ENCODE assay signal across 18 cellular contexts in genomic region chr17:66337866-66338472, GRCh38. TPM values are rescaled to one million over a fixed set of nuclear protein-coding genes. Genes with fewer than 3 reads are reported as not detected.
DNase-seq lines count a peak whose midpoint lies in the region; ATAC-seq, FAIRE-seq and TF ChIP-seq lines count a peak whose summit lies in the region.
"Had no signal": no experiment of that assay in that cellular context is flagged by ENCODE, and none has a peak within 500 bp of the region (broad histone marks: within the 10 kb centered on the region; RNA-seq: fewer than 3 reads in every experiment).

No MANE protein-coding gene starts in this region.

- no peak overlapping the region for H2AFZ ChIP-seq in mammary epithelial cell (ENCODE audit: low read depth, low read length)

- WGBS in heart left ventricle, 4 donors = 64 to 84% (median 77%) methylated on average over 6 of the region's 6 CpGs
- WGBS in aorta, 2 donors = 16 to 17% methylated on average over 6 of the region's 6 CpGs
- 74% methylated on average over 5 of the region's 6 CpGs for WGBS in mammary epithelial cell (ENCODE audit: low coverage, missing lambda C conversion rate)

- BruUV-seq in mammary epithelial cell (replicated peaks; lab: Mats Ljungman, UMichigan) = no TSS peak

- no peak for TF ChIP-seq POLR2A in heart left ventricle (IDR thresholded peaks at IDR 0.05)

- CTCF ChIA-PET in mammary epithelial cell (lab: Charles Lee; ENCODE audit: low non-redundant PET) = no interaction called here

- ATAC-seq in Right ventricle myocardium inferior (peak; percentile 65), heart left ventricle (peak in 3 of 4 donors; percentile 38 to 62 (median 60)), aorta (ENCODE audit: low FRiP score) (peak; percentile 36)
- ATAC-seq: body of pancreas had no signal

- no peak for TF ChIP-seq CTCF in heart left ventricle (IDR thresholded peaks at IDR 0.05)
- TF ChIP-seq CTCF in mammary epithelial cell (conservative IDR thresholded peaks at IDR 0.05 in 1 of 2, IDR thresholded peaks at IDR 0.05 in 1 of 2; ENCODE audit: extremely low read depth in 1 of 2, insufficient read depth in 1 of 2, low read depth in 1 of 2, low read length in 2 of 2) = no peak

- H3K27me3 ChIP-seq in heart left ventricle (no peaks in the 10 kb centered on the region), aorta (ENCODE audit: control insufficient read depth in 1 of 2, insufficient read depth in 2 of 2, low read length in 1 of 2) (no peaks in the 10 kb centered on the region), mammary epithelial cell (ENCODE audit: insufficient read depth, low read length) (no peaks in the 10 kb centered on the region)
- H3K27me3 ChIP-seq: body of pancreas had no signal

- peaks cover 5% of the 10 kb centered on the region for H3K79me2 ChIP-seq in mammary epithelial cell (ENCODE audit: insufficient read depth, low read length)

- no peak overlapping the region for H3K9ac ChIP-seq in mammary epithelial cell (ENCODE audit: insufficient read depth, low read length)

- in situ Hi-C loops in mammary epithelial cell (cut with MboI; ENCODE audit: low sequenced_read_pairs in 2 of 2) = no loop called here

- H3K4me3 ChIP-seq in heart left ventricle = no peak overlapping the region
- no peak overlapping the region for H3K4me3 ChIP-seq in aorta (ENCODE audit: low read length in 2 of 2)
- H3K4me3 ChIP-seq in mammary epithelial cell (replicated peaks in 1 of 3; ENCODE audit: insufficient read depth in 1 of 3, low read depth in 2 of 3, low read length in 3 of 3) = no peak overlapping the region
- H3K4me3 ChIP-seq: body of pancreas had no signal

- H3K9me3 ChIP-seq in heart left ventricle (no peaks in the 10 kb centered on the region), aorta (ENCODE audit: control insufficient read depth, low read length) (no peaks in the 10 kb centered on the region), mammary epithelial cell (replicated peaks; ENCODE audit: insufficient read depth, low read length) (no peaks in the 10 kb centered on the region)
- H3K9me3 ChIP-seq: body of pancreas had no signal

- intact Hi-C loops in Right ventricle myocardium inferior (cut with DNase I) (no loop called here), cardiac septum (cut with DNase I) (no loop called here), heart left ventricle (cut with DNase I) (no loop called here), aorta (cut with DNase I) (no loop called here), mammary epithelial cell (cut with micrococcal nuclease) (no loop called here)

- H4K20me1 ChIP-seq in mammary epithelial cell (ENCODE audit: insufficient read depth, low read length) = no peaks in the 10 kb centered on the region

- dilution Hi-C loops in mammary epithelial cell (cut with HindIII; ENCODE audit: low sequenced_read_pairs) = loop anchor here (5.0 kb wide), 1 partner anchor 106 kb away; no protein-coding TSS in a partner anchor

- H3K27ac ChIP-seq in heart left ventricle (peak overlapping the region in 1 of 12 donors; percentile 35), aorta (ENCODE audit: low read depth in 1 of 2, low read length in 2 of 2) (no peak overlapping the region), mammary epithelial cell (ENCODE audit: insufficient read depth, low read depth, low read length) (no peak overlapping the region)

- H3K4me1 ChIP-seq in heart left ventricle (peaks cover 0 to 33% (median 12%) of the 10 kb centered on the region in 12 donors), aorta (ENCODE audit: control insufficient read depth in 1 of 2, insufficient read depth in 2 of 2, low read length in 2 of 2) (no peaks in the 10 kb centered on the region), mammary epithelial cell (ENCODE audit: insufficient read depth, low read length) (no peaks in the 10 kb centered on the region)

- no peak overlapping the region for H3K4me2 ChIP-seq in mammary epithelial cell (ENCODE audit: insufficient read depth, low read depth, low read length)

- peak; percentile 14 for FAIRE-seq in RCC 7860 (lab: Jason Lieb, UNC)
- FAIRE-seq: small intestine had no signal

- H3K36me3 ChIP-seq in heart left ventricle (no peaks in the 10 kb centered on the region), aorta (ENCODE audit: control insufficient read depth in 1 of 2, insufficient read depth in 2 of 2, low read length in 1 of 2) (no peaks in the 10 kb centered on the region), mammary epithelial cell (ENCODE audit: insufficient read depth, low read length) (no peaks in the 10 kb centered on the region)

- DNase-seq in Right ventricle myocardium inferior (ENCODE audit: missing footprints) (no peak), cardiac septum (ENCODE audit: low spot score) (no peak), RCC 7860 (ENCODE audit: low spot score) (no peak), heart left ventricle (peak in 1 of 5 donors; percentile 10), aorta (no peak), COR-L47 (lab: John Stamatoyannopoulos, UW) (no peak), COLO668 (lab: John Stamatoyannopoulos, UW; ENCODE audit: unreplicated experiment) (no peak), mammary epithelial cell (no peak)
- DNase-seq: activated CD4-positive, CD25-positive, alpha-beta regulatory T cell treated with anti-CD3 and anti-CD28 coated beads, Interleukin-2, amount 50 U/mL, for 72 hours; activated T-cell treated with anti-CD3 and anti-CD28 coated beads, Interleukin-2, amount 50 U/mL, for 1 hour; body of pancreas; DMS53; GOT3; mesendoderm; MV-4-11; NCI-H510A; nucleus accumbens; small intestine had no signal

RNA-seq across cellular contexts. Expression of gene PRKCA, which starts 35.6 kb away (rescaled TPM):
- total RNA-seq in Right ventricle myocardium inferior (6.9 TPM), cardiac septum (15.0 TPM), heart left ventricle (10 to 100 TPM in 6 of 9 donors, 1 to 10 TPM in 3; 4.8 to 26.8 (median 16.9) TPM), aorta (10 to 100 TPM; 11.9 to 15.4 TPM), mammary epithelial cell (10 to 100 TPM in 1 of 2 donors, 1 to 10 TPM in 1; 6.0 to 15.5 TPM)
- polyA plus RNA-seq in heart left ventricle (1 to 10 TPM; 3.4 to 3.7 TPM), aorta (1 to 10 TPM; 2.7 to 6.3 TPM), mammary epithelial cell (2.6 TPM)
- 2.4 TPM for polyA minus RNA-seq in mammary epithelial cell
